In genomic region chr16:1102333-1102700, GRCh38 we compare ENCODE assay signal across 1 cellular context.
TF ChIP-seq lines count a peak whose summit lies in the region.

No MANE protein-coding gene starts in this region.

TF ChIP-seq in GM23338, 12 proteins besides CTCF, POLR2A, EP300 and RAD21 (continued from another document):
- no peak for TF ChIP-seq ZNF462 (CRISPR knock-in tag; IDR thresholded peaks at IDR 0.05)
- no peak for TF ChIP-seq EZH2phosphoT487 (IDR thresholded peaks at IDR 0.05; ENCODE audit: unreplicated experiment)
- no peak for TF ChIP-seq ZNF114 (CRISPR knock-in tag; IDR thresholded peaks at IDR 0.05)
- TF ChIP-seq EZH2 (IDR thresholded peaks at IDR 0.05; ENCODE audit: low read depth, unreplicated experiment) = no peak
- TF ChIP-seq STAT1 (IDR thresholded peaks at IDR 0.05; ENCODE audit: unreplicated experiment) = no peak
- no peak for TF ChIP-seq POLR2AphosphoS5 (IDR thresholded peaks at IDR 0.05; ENCODE audit: low read depth)
